In the genomic region with DNA sequence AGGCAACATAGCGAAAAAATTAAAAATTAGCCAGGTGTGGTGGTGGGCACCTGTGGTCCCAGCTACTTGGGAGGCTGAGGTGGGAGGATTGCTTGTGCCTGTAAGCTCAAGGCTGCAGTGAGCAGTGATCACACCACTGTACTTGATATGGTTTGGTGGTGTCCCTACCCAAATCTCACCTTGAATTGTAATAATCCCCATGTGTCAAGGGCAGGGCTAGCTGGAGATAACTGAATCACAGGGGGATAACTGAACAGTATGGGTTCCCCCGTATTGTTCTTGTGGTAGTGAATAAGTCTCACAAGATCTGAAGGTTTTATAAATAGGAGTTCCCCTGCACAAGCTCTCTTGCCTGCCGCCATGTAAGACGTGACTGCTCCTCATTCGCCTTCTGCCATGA, we compare ENCODE assay signal across 14 cellular contexts. TPM values are rescaled to one million over a fixed set of nuclear protein-coding genes. Genes with fewer than 3 reads are reported as not detected.
"Had no signal": no experiment of that assay in that cellular context is flagged by ENCODE, and none has a peak within 500 bp of the region (broad histone marks: within the 10 kb centered on the region; RNA-seq: fewer than 3 reads in every experiment).

No MANE protein-coding gene starts in this region.

RNA-seq across cellular contexts. Expression of a gene that starts 52.5 kb away (rescaled TPM):
- total RNA-seq: activated CD4-positive, alpha-beta memory T cell treated with anti-CD3 and anti-CD28 coated beads for 36 hours; activated CD4-positive, alpha-beta T cell treated with anti-CD3 and anti-CD28 coated beads, Interleukin-2, amount 10 ng/mL, durations not matched to agents 24 days and 14 days; aorta; body of pancreas; chondrocyte; gastrocnemius medialis; left cardiac atrium; left ventricle myocardium superior; mammary epithelial cell; psoas muscle; smooth muscle cell; temporal lobe; urinary bladder had no signal
- polyA plus RNA-seq: aorta, mammary epithelial cell, pancreas, psoas muscle, smooth muscle cell, urinary bladder had no signal
